ENCODE assay signal across 30 cellular contexts in genomic region chr9:17491780-17492179, GRCh38.
"Had no signal": no experiment of that assay in that cellular context is flagged by ENCODE, and none has a peak within 500 bp of the region (broad histone marks: within the 10 kb centered on the region; RNA-seq: fewer than 3 reads in every experiment).

No MANE protein-coding gene starts in this region.

- ATAC-seq: activated CD4-positive, alpha-beta T cell treated with anti-CD3 and anti-CD28 coated beads for 36 hours; activated CD4-positive, CD25-positive, alpha-beta regulatory T cell treated with anti-CD3 and anti-CD28 coated beads, Interleukin-2, amount 50 U/mL, for 24 hours; activated T-cell treated with anti-CD3 and anti-CD28 coated beads, Interleukin-2, amount 50 U/mL, for 4 hours; Panc1; WTC11 had no signal

- DNase-seq: activated CD4-positive, alpha-beta T cell treated with anti-CD3 and anti-CD28 coated beads for 36 hours; activated CD4-positive, alpha-beta T cell treated with anti-CD3 and anti-CD28 coated beads, Interleukin-2, amount 10 ng/mL, durations not matched to agents 7 days and 5 days; activated CD4-positive, alpha-beta T cell treated with anti-CD3 and anti-CD28 coated beads, Interleukin-2, amount 50 U/mL, for 48 hours; activated CD8-positive, alpha-beta memory T cell treated with anti-CD3 and anti-CD28 coated beads, Interleukin-2, amount 50 U/mL, for 4 hours; activated effector memory CD4-positive, alpha-beta T cell treated with Interleukin-2 at 50 U/mL for 16 hours; activated naive CD4-positive, alpha-beta T cell treated with anti-CD3 and anti-CD28 coated beads, Interleukin-2, amount 10 ng/mL, durations not matched to agents 7 days and 5 days; activated naive CD8-positive, alpha-beta T cell treated with anti-CD3 and anti-CD28 coated beads for 36 hours; activated T-cell treated with anti-CD3 and anti-CD28 coated beads for 4 hours; activated T-cell treated with anti-CD3 and anti-CD28 coated beads, Interleukin-2, amount 50 U/mL, for 4 hours; amniotic stem cell; aorta; brain microvascular endothelial cell; central memory CD4-positive, alpha-beta T cell; colonic mucosa; NCI-H1105; NCI-H1436; NCI-H187; NCI-H2029 treated with DMSO at 0.1 percent for 48 hours; NCI-H2171 treated with DMSO at 0.1 percent for 48 hours; NCI-H2227 treated with DMSO at 0.1 percent for 48 hours; NCI-H446; NCI-H510A treated with DMSO at 0.1 percent for 48 hours; NCI-H526 treated with DMSO at 0.1 percent for 48 hours; NCI-H82; RPMI8226; SHP77 treated with DMSO at 0.1 percent for 48 hours had no signal

- FAIRE-seq: TTC549 had no signal
